ENCODE assay signal across 7 cellular contexts in genomic region chr9:38392235-38393127, GRCh38. TPM values are rescaled to one million over a fixed set of nuclear protein-coding genes. Genes with fewer than 3 reads are reported as not detected.
DNase-seq lines count a peak whose midpoint lies in the region; ATAC-seq and TF ChIP-seq lines count a peak whose summit lies in the region.

Gene ALDH1B1 (plus strand): TSS chr9:38392702. CDS start chr9:38395749, 3,047 bp downstream.

- DNase-seq in NCI-H1092 (lab: John Stamatoyannopoulos, UW) (peak; percentile 84), T-helper 17 cell (peak; percentile 19 to 45 (median 43)), anterior cingulate cortex (lab: John Stamatoyannopoulos, UW) (peak in 55 of 58 donors; percentile 10 to 82 (median 61)), hepatocyte (ENCODE audit: low spot score) (peak; percentile 94), retina (peak; percentile 92)

- H3K4me1 Mint-ChIP-seq in T-helper 17 cell, result peaks cover 16% of the 10 kb centered on the region

- H2AFZ ChIP-seq in hepatocyte, result peak within 1 kb of the TSS; percentile 65

- peaks cover 32% of the 10 kb centered on the region for H3K4me1 ChIP-seq in hepatocyte (ENCODE audit: insufficient read depth)

- peak within 1 kb of the TSS; percentile 94 for H3K4me3 ChIP-seq in GM12875 (ENCODE audit: low read depth, low read length)
- peak within 1 kb of the TSS; percentile 48 for H3K4me3 ChIP-seq in hepatocyte

- peaks cover 8% of the 10 kb centered on the region for H3K27me3 Mint-ChIP-seq in T-helper 17 cell

- H3K27ac ChIP-seq in hepatocyte, result peak within 1 kb of the TSS; percentile 42

- ATAC-seq in HG02571 (IDR thresholded peaks at IDR 0.05; ENCODE audit: unreplicated experiment) (peak; percentile 99), T-helper 17 cell (peak; percentile 96)

- peak within 1 kb of the TSS; percentile 96 for H3K4me3 Mint-ChIP-seq in T-helper 17 cell

- H3K27ac Mint-ChIP-seq in T-helper 17 cell, result peak within 1 kb of the TSS; percentile 93

- 2% methylated on average over 34 of the region's 58 CpGs for WGBS in hepatocyte (ENCODE audit: low lambda C conversion rate, missing lambda C conversion rate)

- peaks cover 23% of the 10 kb centered on the region for H3K79me2 ChIP-seq in hepatocyte

- no peak for TF ChIP-seq CTCF in GM12875 (IDR thresholded peaks at IDR 0.05; ENCODE audit: borderline replicate concordance, insufficient read depth, low read depth, low read length)
- TF ChIP-seq CTCF in hepatocyte (IDR thresholded peaks at IDR 0.05; ENCODE audit: poor library complexity), result peak; percentile 37

- no peaks in the 10 kb centered on the region for H3K9me3 ChIP-seq in T-helper 17 cell (ENCODE audit: control insufficient read depth, low read length, poor library complexity, severe bottlenecking)
- no peaks in the 10 kb centered on the region for H3K9me3 ChIP-seq in hepatocyte (ENCODE audit: low read depth)

- H3K27me3 ChIP-seq in hepatocyte, result no peaks in the 10 kb centered on the region

- peak within 1 kb of the TSS; percentile 92 for H3K4me2 ChIP-seq in hepatocyte

- no peaks in the 10 kb centered on the region for H3K36me3 ChIP-seq in hepatocyte (replicated peaks; ENCODE audit: insufficient read depth, low read depth)

- no peaks in the 10 kb centered on the region for H4K20me1 ChIP-seq in hepatocyte (ENCODE audit: insufficient read depth, poor library complexity, severe bottlenecking)

- peaks cover 5% of the 10 kb centered on the region for H3K36me3 Mint-ChIP-seq in T-helper 17 cell (ENCODE audit: low read depth)

- no peaks in the 10 kb centered on the region for H3K9me2 ChIP-seq in hepatocyte (replicated peaks; ENCODE audit: insufficient read depth)

RNA-seq across cellular contexts. Expression of gene ALDH1B1, which starts in this region (rescaled TPM):
- total RNA-seq in T-helper 17 cell, result 1 to 10 TPM; 1.7 to 2.7 TPM
- total RNA-seq in hepatocyte, result 40.5 and 45.8 TPM in 2 replicates
- 21.5 and 30.9 TPM in 2 replicates for polyA plus RNA-seq in hepatocyte

Comparison
In these comparisons a context has a peak if more than half of its experiments do, and no peak if none do; other contexts are left out.
1. Peak in every context shown above with its lines: DNase-seq, ATAC-seq, H3K4me3 ChIP-seq and H3K27ac ChIP-seq.
2. RNA of gene ALDH1B1 (total RNA-seq): 40.5 to 45.8 TPM in hepatocyte; 1.7 to 2.7 TPM in T-helper 17 cell; every median in the first group is over 10 times any median in the second.
3. DNase-seq: peak in every context shown above with its lines; median percentile 94 in hepatocyte; 92 in retina; 84 in NCI-H1092; 61 in anterior cingulate cortex; 43 in T-helper 17 cell.